ENCODE assay signal across 1 cellular context in the genomic region with DNA sequence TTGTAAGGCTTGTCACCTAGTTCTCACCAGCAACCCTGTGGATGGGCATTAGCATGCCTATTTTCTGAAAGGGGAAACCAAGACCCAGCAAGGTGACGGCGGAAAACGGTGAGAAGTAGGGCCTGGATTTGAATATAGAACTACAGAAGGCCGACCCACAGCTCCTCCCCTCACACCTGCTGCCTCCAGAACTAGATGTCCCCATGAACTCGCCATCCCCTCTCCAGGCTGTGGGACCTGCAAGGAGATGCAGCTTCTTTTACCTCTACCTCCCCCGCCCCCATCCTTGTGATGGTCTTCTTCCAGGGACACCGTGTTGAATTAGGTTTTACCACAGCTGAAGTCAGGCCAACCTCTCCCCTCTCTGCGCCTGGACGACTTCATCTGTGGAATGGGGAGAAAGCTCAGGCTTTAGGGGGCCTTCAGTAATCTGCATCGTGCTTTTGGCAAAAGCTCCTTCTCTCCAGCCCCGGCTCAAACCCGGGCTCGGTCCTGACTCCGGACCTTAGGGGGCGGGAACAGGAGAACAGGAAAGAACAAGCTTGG.
TF ChIP-seq lines count a peak whose summit lies in the region.

No MANE protein-coding gene starts in this region.

TF ChIP-seq in WTC11, 78 proteins besides CTCF, POLR2A, EP300 and RAD21 (continued from another document):
- TF ChIP-seq, protein P1, sequence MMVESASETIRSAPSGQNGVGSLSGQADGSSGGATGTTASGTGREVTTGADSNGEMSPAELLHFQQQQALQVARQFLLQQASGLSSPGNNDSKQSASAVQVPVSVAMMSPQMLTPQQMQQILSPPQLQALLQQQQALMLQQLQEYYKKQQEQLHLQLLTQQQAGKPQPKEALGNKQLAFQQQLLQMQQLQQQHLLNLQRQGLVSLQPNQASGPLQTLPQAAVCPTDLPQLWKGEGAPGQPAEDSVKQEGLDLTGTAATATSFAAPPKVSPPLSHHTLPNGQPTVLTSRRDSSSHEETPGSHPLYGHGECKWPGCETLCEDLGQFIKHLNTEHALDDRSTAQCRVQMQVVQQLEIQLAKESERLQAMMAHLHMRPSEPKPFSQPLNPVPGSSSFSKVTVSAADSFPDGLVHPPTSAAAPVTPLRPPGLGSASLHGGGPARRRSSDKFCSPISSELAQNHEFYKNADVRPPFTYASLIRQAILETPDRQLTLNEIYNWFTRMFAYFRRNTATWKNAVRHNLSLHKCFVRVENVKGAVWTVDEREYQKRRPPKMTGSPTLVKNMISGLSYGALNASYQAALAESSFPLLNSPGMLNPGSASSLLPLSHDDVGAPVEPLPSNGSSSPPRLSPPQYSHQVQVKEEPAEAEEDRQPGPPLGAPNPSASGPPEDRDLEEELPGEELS (CRISPR knock-in tag; IDR thresholded peaks at IDR 0.05): no peak
- TF ChIP-seq ZNF121 (CRISPR knock-in tag; IDR thresholded peaks at IDR 0.05): no peak
- TF ChIP-seq, protein P2, sequence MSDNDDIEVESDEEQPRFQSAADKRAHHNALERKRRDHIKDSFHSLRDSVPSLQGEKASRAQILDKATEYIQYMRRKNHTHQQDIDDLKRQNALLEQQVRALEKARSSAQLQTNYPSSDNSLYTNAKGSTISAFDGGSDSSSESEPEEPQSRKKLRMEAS (CRISPR knock-in tag; IDR thresholded peaks at IDR 0.05): no peak
- no peak for TF ChIP-seq TEAD1 (CRISPR knock-in tag; IDR thresholded peaks at IDR 0.05)
- TF ChIP-seq ETV6 (CRISPR knock-in tag; IDR thresholded peaks at IDR 0.05): no peak
- TF ChIP-seq, protein P3, sequence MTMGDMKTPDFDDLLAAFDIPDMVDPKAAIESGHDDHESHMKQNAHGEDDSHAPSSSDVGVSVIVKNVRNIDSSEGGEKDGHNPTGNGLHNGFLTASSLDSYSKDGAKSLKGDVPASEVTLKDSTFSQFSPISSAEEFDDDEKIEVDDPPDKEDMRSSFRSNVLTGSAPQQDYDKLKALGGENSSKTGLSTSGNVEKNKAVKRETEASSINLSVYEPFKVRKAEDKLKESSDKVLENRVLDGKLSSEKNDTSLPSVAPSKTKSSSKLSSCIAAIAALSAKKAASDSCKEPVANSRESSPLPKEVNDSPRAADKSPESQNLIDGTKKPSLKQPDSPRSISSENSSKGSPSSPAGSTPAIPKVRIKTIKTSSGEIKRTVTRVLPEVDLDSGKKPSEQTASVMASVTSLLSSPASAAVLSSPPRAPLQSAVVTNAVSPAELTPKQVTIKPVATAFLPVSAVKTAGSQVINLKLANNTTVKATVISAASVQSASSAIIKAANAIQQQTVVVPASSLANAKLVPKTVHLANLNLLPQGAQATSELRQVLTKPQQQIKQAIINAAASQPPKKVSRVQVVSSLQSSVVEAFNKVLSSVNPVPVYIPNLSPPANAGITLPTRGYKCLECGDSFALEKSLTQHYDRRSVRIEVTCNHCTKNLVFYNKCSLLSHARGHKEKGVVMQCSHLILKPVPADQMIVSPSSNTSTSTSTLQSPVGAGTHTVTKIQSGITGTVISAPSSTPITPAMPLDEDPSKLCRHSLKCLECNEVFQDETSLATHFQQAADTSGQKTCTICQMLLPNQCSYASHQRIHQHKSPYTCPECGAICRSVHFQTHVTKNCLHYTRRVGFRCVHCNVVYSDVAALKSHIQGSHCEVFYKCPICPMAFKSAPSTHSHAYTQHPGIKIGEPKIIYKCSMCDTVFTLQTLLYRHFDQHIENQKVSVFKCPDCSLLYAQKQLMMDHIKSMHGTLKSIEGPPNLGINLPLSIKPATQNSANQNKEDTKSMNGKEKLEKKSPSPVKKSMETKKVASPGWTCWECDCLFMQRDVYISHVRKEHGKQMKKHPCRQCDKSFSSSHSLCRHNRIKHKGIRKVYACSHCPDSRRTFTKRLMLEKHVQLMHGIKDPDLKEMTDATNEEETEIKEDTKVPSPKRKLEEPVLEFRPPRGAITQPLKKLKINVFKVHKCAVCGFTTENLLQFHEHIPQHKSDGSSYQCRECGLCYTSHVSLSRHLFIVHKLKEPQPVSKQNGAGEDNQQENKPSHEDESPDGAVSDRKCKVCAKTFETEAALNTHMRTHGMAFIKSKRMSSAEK (CRISPR knock-in tag; IDR thresholded peaks at IDR 0.05; ENCODE audit: borderline replicate concordance): no peak
- no peak for TF ChIP-seq PRRX2 (CRISPR knock-in tag; IDR thresholded peaks at IDR 0.05)
- TF ChIP-seq, protein P4, sequence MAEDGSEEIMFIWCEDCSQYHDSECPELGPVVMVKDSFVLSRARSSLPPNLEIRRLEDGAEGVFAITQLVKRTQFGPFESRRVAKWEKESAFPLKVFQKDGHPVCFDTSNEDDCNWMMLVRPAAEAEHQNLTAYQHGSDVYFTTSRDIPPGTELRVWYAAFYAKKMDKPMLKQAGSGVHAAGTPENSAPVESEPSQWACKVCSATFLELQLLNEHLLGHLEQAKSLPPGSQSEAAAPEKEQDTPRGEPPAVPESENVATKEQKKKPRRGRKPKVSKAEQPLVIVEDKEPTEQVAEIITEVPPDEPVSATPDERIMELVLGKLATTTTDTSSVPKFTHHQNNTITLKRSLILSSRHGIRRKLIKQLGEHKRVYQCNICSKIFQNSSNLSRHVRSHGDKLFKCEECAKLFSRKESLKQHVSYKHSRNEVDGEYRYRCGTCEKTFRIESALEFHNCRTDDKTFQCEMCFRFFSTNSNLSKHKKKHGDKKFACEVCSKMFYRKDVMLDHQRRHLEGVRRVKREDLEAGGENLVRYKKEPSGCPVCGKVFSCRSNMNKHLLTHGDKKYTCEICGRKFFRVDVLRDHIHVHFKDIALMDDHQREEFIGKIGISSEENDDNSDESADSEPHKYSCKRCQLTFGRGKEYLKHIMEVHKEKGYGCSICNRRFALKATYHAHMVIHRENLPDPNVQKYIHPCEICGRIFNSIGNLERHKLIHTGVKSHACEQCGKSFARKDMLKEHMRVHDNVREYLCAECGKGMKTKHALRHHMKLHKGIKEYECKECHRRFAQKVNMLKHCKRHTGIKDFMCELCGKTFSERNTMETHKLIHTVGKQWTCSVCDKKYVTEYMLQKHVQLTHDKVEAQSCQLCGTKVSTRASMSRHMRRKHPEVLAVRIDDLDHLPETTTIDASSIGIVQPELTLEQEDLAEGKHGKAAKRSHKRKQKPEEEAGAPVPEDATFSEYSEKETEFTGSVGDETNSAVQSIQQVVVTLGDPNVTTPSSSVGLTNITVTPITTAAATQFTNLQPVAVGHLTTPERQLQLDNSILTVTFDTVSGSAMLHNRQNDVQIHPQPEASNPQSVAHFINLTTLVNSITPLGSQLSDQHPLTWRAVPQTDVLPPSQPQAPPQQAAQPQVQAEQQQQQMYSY (CRISPR knock-in tag; IDR thresholded peaks at IDR 0.05): no peak
- TF ChIP-seq CREB1 (CRISPR knock-in tag; IDR thresholded peaks at IDR 0.05): no peak
